In genomic region chr1:149899460-149900284, GRCh38 we compare ENCODE assay signal across 8 cellular contexts. TPM values are rescaled to one million over a fixed set of nuclear protein-coding genes. Genes with fewer than 3 reads are reported as not detected.
DNase-seq lines count a peak whose midpoint lies in the region; ATAC-seq and TF ChIP-seq lines count a peak whose summit lies in the region.

Gene BOLA1 (plus strand): TSS chr1:149899568. CDS start chr1:149900060, 492 bp downstream.

- DNase-seq in NCI-H128 (lab: John Stamatoyannopoulos, UW; ENCODE audit: unreplicated experiment), result peak; percentile 94
- peak; percentile 48 to 85 (median 71) for DNase-seq in T-helper 1 cell
- peak; percentile 92 to 97 (median 95) for DNase-seq in adrenal gland
- DNase-seq in cardiac septum (ENCODE audit: low spot score), result peak; percentile 96
- DNase-seq in pons (ENCODE audit: low spot score), result peak; percentile 94
- peak; percentile 94 for DNase-seq in transverse colon

- intact Hi-C loops in adrenal gland (cut with DNase I), result no loop called here
- intact Hi-C loops in cardiac septum (cut with DNase I), result loop anchor here (2.0 to 10.0 kb wide), 2 partner anchors 27 to 155 kb away; partner anchors contain the start of gene SF3B4
- intact Hi-C loops in transverse colon (cut with DNase I; ENCODE audit: low total_unique reads), result no loop called here

- no peak for TF ChIP-seq CTCF in adrenal gland (IDR thresholded peaks at IDR 0.05)
- no peak for TF ChIP-seq CTCF in transverse colon (IDR thresholded peaks at IDR 0.05)

- H3K9me3 ChIP-seq in adrenal gland (replicated peaks in 1 of 3), result no peaks in the 10 kb centered on the region
- no peaks in the 10 kb centered on the region for H3K9me3 ChIP-seq in transverse colon

- TF ChIP-seq POLR2A in adrenal gland (IDR thresholded peaks at IDR 0.05) (peak; percentile 61 to 92), transverse colon (IDR thresholded peaks at IDR 0.05) (peak; percentile 84)

- H3K4me1 ChIP-seq in adrenal gland (replicated peaks in 1 of 2) (peaks cover 0 to 6% of the 10 kb centered on the region in 2 donors), transverse colon (peaks cover 3 to 9% (median 7%) of the 10 kb centered on the region in 4 donors)

- H3K27ac ChIP-seq in adrenal gland, result peak within 1 kb of the TSS; percentile 29 to 94 (median 64)
- peak within 1 kb of the TSS; percentile 87 to 91 (median 89) for H3K27ac ChIP-seq in transverse colon

- TF ChIP-seq EP300 in transverse colon (IDR thresholded peaks at IDR 0.05; ENCODE audit: low read depth), result no peak

- H3K27me3 ChIP-seq in adrenal gland (no peaks in the 10 kb centered on the region), transverse colon (no peaks in the 10 kb centered on the region)

- H3K36me3 ChIP-seq in adrenal gland (replicated peaks in 1 of 2) (no peaks in the 10 kb centered on the region), transverse colon (no peaks in the 10 kb centered on the region)

- in situ Hi-C loops in transverse colon (cut with MboI; ENCODE audit: low pct_ligation_motif_present in 1 of 4, low pct_unique_long_range_greater_than_20kb in 1 of 4, low sequenced_read_pairs in 3 of 4), result no loop called here

- 3 to 29% (median 8%) methylated on average over 10 to 65 of the region's 65 CpGs for WGBS in adrenal gland, 4 donors
- WGBS in transverse colon (ENCODE audit: low coverage in 1 of 2), 2 donors, result 12% methylated on average over 51 of the region's 65 CpGs; no CpG with 5 or more reads in 1 of the 2 donors

- H3K4me3 ChIP-seq in GM08714 (ENCODE audit: low read length), result peak within 1 kb of the TSS; percentile 65
- H3K4me3 ChIP-seq in adrenal gland, result peak within 1 kb of the TSS in 3 of 4 donors; percentile 30 to 74 (median 50)
- H3K4me3 ChIP-seq in transverse colon, result peak within 1 kb of the TSS; percentile 42 to 73 (median 46)

- peak; percentile 92 for ATAC-seq in HG02623 (IDR thresholded peaks at IDR 0.05; ENCODE audit: unreplicated experiment)

RNA-seq across cellular contexts. Expression of gene BOLA1, which starts in this region (rescaled TPM):
- total RNA-seq in adrenal gland, result 10 to 100 TPM; 12.3 to 63.8 (median 31.9) TPM
- 10 to 100 TPM; 12.2 to 50.2 (median 41.0) TPM for polyA plus RNA-seq in adrenal gland
- 13.8 TPM for total RNA-seq in cardiac septum
- 10 to 100 TPM in 3 of 4 donors, 1 to 10 TPM in 1; 7.4 to 61.0 (median 31.5) TPM for total RNA-seq in transverse colon

Comparison
In these comparisons a context has a peak if more than half of its experiments do, and no peak if none do; other contexts are left out.
1. Peak in every context shown above with its lines: DNase-seq, ATAC-seq, H3K4me3 ChIP-seq and H3K27ac ChIP-seq.